22 cellular contexts compared by ENCODE assay signal in genomic region chr2:196537311-196537710, GRCh38.
"Had no signal": no experiment of that assay in that cellular context is flagged by ENCODE, and none has a peak within 500 bp of the region (broad histone marks: within the 10 kb centered on the region; RNA-seq: fewer than 3 reads in every experiment).

No MANE protein-coding gene starts in this region.

- H3K27ac ChIP-seq: KMS-11, Peyer's patch, RWPE1 had no signal

- H3K27me3 ChIP-seq: Peyer's patch had no signal

- DNase-seq: activated CD4-positive, alpha-beta memory T cell treated with anti-CD3 and anti-CD28 coated beads, Interleukin-2, amount 10 ng/mL, durations not matched to agents 7 days and 5 days; activated CD4-positive, alpha-beta T cell treated with anti-CD3 and anti-CD28 coated beads, Interleukin-2, amount 10 ng/mL, durations not matched to agents 7 days and 5 days; activated CD4-positive, CD25-positive, alpha-beta regulatory T cell treated with anti-CD3 and anti-CD28 coated beads, Interleukin-2, amount 50 U/mL, for 72 hours; activated gamma-delta T cell; activated naive CD4-positive, alpha-beta T cell treated with anti-CD3 and anti-CD28 coated beads for 36 hours; activated T-cell treated with anti-CD3 and anti-CD28 coated beads for 4 hours; activated T-cell treated with anti-CD3 and anti-CD28 coated beads, Interleukin-2, amount 50 U/mL, for 48 hours; NCI-H1092; NCI-H1436; NCI-H1694 treated with DMSO at 0.1 percent for 48 hours; NCI-H2029 treated with DMSO at 0.1 percent for 48 hours; NCI-H510A treated with DMSO at 0.1 percent for 48 hours; NCI-H69; Peyer's patch; SHP77 treated with DMSO at 0.1 percent for 48 hours; T-helper 9 cell had no signal

- H3K4me3 Mint-ChIP-seq: activated CD4-positive, alpha-beta memory T cell treated with anti-CD3 and anti-CD28 coated beads, Interleukin-2, amount 10 ng/mL, durations not matched to agents 7 days and 5 days; activated CD4-positive, alpha-beta T cell treated with anti-CD3 and anti-CD28 coated beads, Interleukin-2, amount 10 ng/mL, durations not matched to agents 7 days and 5 days; activated naive CD4-positive, alpha-beta T cell treated with anti-CD3 and anti-CD28 coated beads for 36 hours; activated naive CD8-positive, alpha-beta T cell; activated T-helper 17 cell treated with anti-CD3 and anti-CD28 coated beads, Interleukin-2, amount 50 U/mL, for 72 hours; T-helper 1 cell treated with Interleukin-12 subunit alpha and Interleukin-12 subunit beta and Interleukin-4 antibody, amounts not matched to agents 30 μg/mL and 1 μg/mL, for 36 hours; WTC11 had no signal

- H3K4me3 ChIP-seq: Peyer's patch had no signal

- H3K4me1 Mint-ChIP-seq: activated T-helper 17 cell treated with anti-CD3 and anti-CD28 coated beads, Interleukin-2, amount 50 U/mL, for 72 hours had no signal

- H3K36me3 Mint-ChIP-seq: activated naive CD8-positive, alpha-beta T cell; WTC11 had no signal

- H3K27ac Mint-ChIP-seq: activated CD4-positive, alpha-beta memory T cell treated with anti-CD3 and anti-CD28 coated beads, Interleukin-2, amount 10 ng/mL, durations not matched to agents 7 days and 5 days; activated CD4-positive, alpha-beta T cell treated with anti-CD3 and anti-CD28 coated beads, Interleukin-2, amount 10 ng/mL, durations not matched to agents 7 days and 5 days; activated naive CD4-positive, alpha-beta T cell treated with anti-CD3 and anti-CD28 coated beads for 36 hours; activated naive CD8-positive, alpha-beta T cell; activated T-helper 17 cell treated with anti-CD3 and anti-CD28 coated beads, Interleukin-2, amount 50 U/mL, for 72 hours; T-helper 1 cell treated with Interleukin-12 subunit alpha and Interleukin-12 subunit beta and Interleukin-4 antibody, amounts not matched to agents 30 μg/mL and 1 μg/mL, for 36 hours; WTC11 had no signal

- H3K9me3 ChIP-seq: Peyer's patch had no signal

- ATAC-seq: activated T-helper 17 cell treated with anti-CD3 and anti-CD28 coated beads, Interleukin-2, amount 50 U/mL, for 72 hours; WTC11 had no signal

- H3K4me1 ChIP-seq: Peyer's patch had no signal

- H3K9me3 Mint-ChIP-seq: activated CD4-positive, alpha-beta memory T cell treated with anti-CD3 and anti-CD28 coated beads, Interleukin-2, amount 10 ng/mL, durations not matched to agents 7 days and 5 days; activated CD4-positive, alpha-beta T cell treated with anti-CD3 and anti-CD28 coated beads, Interleukin-2, amount 10 ng/mL, durations not matched to agents 7 days and 5 days; activated naive CD4-positive, alpha-beta T cell treated with anti-CD3 and anti-CD28 coated beads for 36 hours; activated T-helper 17 cell treated with anti-CD3 and anti-CD28 coated beads, Interleukin-2, amount 50 U/mL, for 72 hours; T-helper 1 cell treated with Interleukin-12 subunit alpha and Interleukin-12 subunit beta and Interleukin-4 antibody, amounts not matched to agents 30 μg/mL and 1 μg/mL, for 36 hours; WTC11 had no signal
